ENCODE assay signal across 20 cellular contexts in genomic region chr2:95294579-95295250, GRCh38. TPM values are rescaled to one million over a fixed set of nuclear protein-coding genes. Genes with fewer than 3 reads are reported as not detected.
A peak's percentile ranks its signal among the peaks of the same experiment; 100 is the strongest.
DNase-seq lines count a peak whose midpoint lies in the region; ATAC-seq, FAIRE-seq and TF ChIP-seq lines count a peak whose summit lies in the region.
"Had no signal": no experiment of that assay in that cellular context is flagged by ENCODE, and none has a peak within 500 bp of the region (broad histone marks: within the 10 kb centered on the region; RNA-seq: fewer than 3 reads in every experiment).

No MANE protein-coding gene starts in this region.

- H3K4me3 ChIP-seq in neuronal stem cell (ENCODE audit: low read length in 2 of 2) (no peak overlapping the region), GM23338 (no peak overlapping the region)
- H3K4me3 ChIP-seq: GM23248 had no signal

- DNase-seq in neuronal stem cell (ENCODE audit: low spot score): no peak
- no peak for DNase-seq in GM23338 (ENCODE audit: low spot score)
- no peak for DNase-seq in GM12891 (ENCODE audit: insufficient read length, low spot score)
- DNase-seq in foreskin melanocyte: no peak
- DNase-seq: C1 segment of cervical spinal cord; Calu3; CD4-positive, alpha-beta memory T cell; COR-L47; DMS53; DMS79 treated with DMSO at 0.1 percent for 48 hours; GF-D8; GM23248; H9 had no signal

- no peak overlapping the region for H3K27ac Mint-ChIP-seq in GM23338
- H3K27ac Mint-ChIP-seq: CD4-positive, alpha-beta memory T cell had no signal

- H4K91ac ChIP-seq in neuronal stem cell (ENCODE audit: low read depth, low read length, poor library complexity): no peak overlapping the region

- H3K14ac ChIP-seq in neuronal stem cell (ENCODE audit: low read length): no peak overlapping the region

- H4K8ac ChIP-seq in neuronal stem cell (ENCODE audit: low read depth, low read length): no peak overlapping the region

- peaks cover 15% of the 10 kb centered on the region for H3K36me3 Mint-ChIP-seq in GM23338 (ENCODE audit: low read depth)

- H3K4ac ChIP-seq in neuronal stem cell (ENCODE audit: low read length): no peak overlapping the region

- no peak overlapping the region for H3K4me3 Mint-ChIP-seq in GM23338
- H3K4me3 Mint-ChIP-seq: CD4-positive, alpha-beta memory T cell; H9 had no signal

- no peaks in the 10 kb centered on the region for H4K20me1 ChIP-seq in GM23338 (replicated peaks; ENCODE audit: insufficient read depth)

- H3K18ac ChIP-seq in neuronal stem cell (ENCODE audit: low read length): peak overlapping the region; percentile 84

- no peaks in the 10 kb centered on the region for H3K79me1 ChIP-seq in neuronal stem cell (ENCODE audit: low read depth, low read length)

- H2BK12ac ChIP-seq in neuronal stem cell (ENCODE audit: low read length): no peak overlapping the region

- H3K27ac ChIP-seq in angular gyrus (ENCODE audit: low read depth, low read length): peak overlapping the region; percentile 78
- H3K27ac ChIP-seq in neuronal stem cell (replicated peaks; ENCODE audit: low read length): no peak overlapping the region
- H3K27ac ChIP-seq in GM23338 (ENCODE audit: low read depth): no peak overlapping the region
- H3K27ac ChIP-seq: GM23248 had no signal

- no peak overlapping the region for H3K9ac ChIP-seq in neuronal stem cell (ENCODE audit: low read depth, low read length, poor library complexity)
- H3K9ac ChIP-seq: GM23248 had no signal

- WGBS in neuronal stem cell (ENCODE audit: extremely low coverage in 2 of 2, insufficient read length in 2 of 2, insufficient replicate concordance in 1 of 2), 2 donors: no CpG with 5 or more reads among the region's 19 CpGs

- H3K4me2 ChIP-seq in neuronal stem cell (ENCODE audit: insufficient read depth, low read length, poor library complexity, severe bottlenecking): no peak overlapping the region
- H3K4me2 ChIP-seq in GM23338: no peak overlapping the region

- H3K27me3 ChIP-seq in neuronal stem cell (ENCODE audit: control insufficient read depth in 3 of 3, insufficient read depth in 3 of 3, low read depth in 1 of 3, low read length in 3 of 3) (peaks cover 0 to 20% (median 0%) of the 10 kb centered on the region in 3 experiments), GM23338 (ENCODE audit: insufficient read depth) (no peaks in the 10 kb centered on the region)

- H2AFZ ChIP-seq in neuronal stem cell (ENCODE audit: low read length) (no peak overlapping the region), GM23338 (no peak overlapping the region)
- H2AFZ ChIP-seq: GM23248 had no signal

- peaks cover 20% of the 10 kb centered on the region for H3K9me3 Mint-ChIP-seq in GM23338

- H3K79me2 ChIP-seq in GM23338 (replicated peaks; ENCODE audit: insufficient read depth): no peaks in the 10 kb centered on the region

- H3K36me3 ChIP-seq in neuronal stem cell (replicated peaks in 1 of 2; ENCODE audit: control insufficient read depth in 2 of 2, insufficient read depth in 2 of 2, low read length in 2 of 2): no peaks in the 10 kb centered on the region
- no peaks in the 10 kb centered on the region for H3K36me3 ChIP-seq in GM23338 (ENCODE audit: insufficient read depth)

- no peak for TF ChIP-seq POLR2A in GM12891 (IDR thresholded peaks at IDR 0.05; ENCODE audit: low read depth, low read length)

- H3F3A ChIP-seq in GM23338 (replicated peaks; ENCODE audit: low read depth): no peaks in the 10 kb centered on the region

- H2AK5ac ChIP-seq in neuronal stem cell (ENCODE audit: low read depth, low read length): peak overlapping the region; percentile 74

- ATAC-seq in esophagus mucosa: peak; percentile 23
- ATAC-seq in GM23338: no peak
- ATAC-seq in GM18861 (IDR thresholded peaks at IDR 0.05; ENCODE audit: unreplicated experiment): no peak
- ATAC-seq: HCT116 had no signal

- peaks cover 4 to 10% of the 10 kb centered on the region in 2 donors for H3K9me3 ChIP-seq in neuronal stem cell (replicated peaks in 1 of 2; ENCODE audit: control insufficient read depth in 2 of 2, insufficient read depth in 1 of 2, low read depth in 1 of 2, low read length in 2 of 2)

- H2BK15ac ChIP-seq in neuronal stem cell (ENCODE audit: low read length): peak overlapping the region; percentile 63

- H3K4me1 ChIP-seq in neuronal stem cell (ENCODE audit: control insufficient read depth in 2 of 2, insufficient read depth in 1 of 2, low read depth in 1 of 2, low read length in 2 of 2) (peaks cover 5 to 17% of the 10 kb centered on the region in 2 donors), GM23338 (ENCODE audit: insufficient read depth) (peaks cover 12% of the 10 kb centered on the region; the same call in 1 of the 2 replicates)

- no peak overlapping the region for H3K23ac ChIP-seq in neuronal stem cell (ENCODE audit: low read depth, low read length, poor library complexity)

- H3K27me3 Mint-ChIP-seq in GM23338 (ENCODE audit: insufficient read depth, low read depth, poor library complexity): peaks cover 12% of the 10 kb centered on the region

- H2BK120ac ChIP-seq in neuronal stem cell (ENCODE audit: low read depth, low read length): no peak overlapping the region

- no peak overlapping the region for H2BK5ac ChIP-seq in neuronal stem cell (ENCODE audit: low read length)

- FAIRE-seq in GM12891 (lab: Jason Lieb, UNC): no peak
- FAIRE-seq: GM12892, GM19239 had no signal

- no peak for TF ChIP-seq CTCF in GM23338 (conservative IDR thresholded peaks at IDR 0.05; ENCODE audit: low read depth in 2 of 2)

- no peaks in the 10 kb centered on the region for H3K9me2 ChIP-seq in GM23338 (ENCODE audit: insufficient read depth)

- H3K4me1 Mint-ChIP-seq in GM23338: peaks cover 21% of the 10 kb centered on the region
- H3K4me1 Mint-ChIP-seq: CD4-positive, alpha-beta memory T cell had no signal

TF ChIP-seq in GM23338, 12 proteins besides CTCF, POLR2A, EP300 and RAD21 (continues in another document):
- TF ChIP-seq EZH2 (IDR thresholded peaks at IDR 0.05; ENCODE audit: low read depth, unreplicated experiment) (no peak), JUNB (IDR thresholded peaks at IDR 0.05; ENCODE audit: unreplicated experiment) (no peak), ZNF331 (CRISPR knock-in tag; IDR thresholded peaks at IDR 0.05; ENCODE audit: low read depth) (no peak)

TF ChIP-seq in GM12891, 5 proteins besides CTCF, POLR2A, EP300 and RAD21:
- TF ChIP-seq TAF1 (IDR thresholded peaks at IDR 0.05; ENCODE audit: low read depth, low read length): no peak
- no peak for TF ChIP-seq SPI1 (IDR thresholded peaks at IDR 0.05; ENCODE audit: low read depth, low read length)
- TF ChIP-seq PAX5 (IDR thresholded peaks at IDR 0.05; ENCODE audit: insufficient read depth, low read length, severe bottlenecking): no peak
- TF ChIP-seq POU2F2 (IDR thresholded peaks at IDR 0.05; ENCODE audit: low read depth, low read length): no peak
- no peak for TF ChIP-seq POLR2AphosphoS5 (IDR thresholded peaks at IDR 0.05; ENCODE audit: low read depth, low read length)

RNA-seq across cellular contexts. Expression of gene KCNIP3, which starts 2.4 kb away (rescaled TPM):
- total RNA-seq in esophagus mucosa: 0.96 TPM
- polyA plus RNA-seq in neuronal stem cell (2013, experiment 1 of 2): 2.7 TPM
- 2.7 TPM for polyA plus RNA-seq in neuronal stem cell (2013, experiment 2 of 2)
- total RNA-seq in GM23338 (2014; rRNA removed; shearing (Covaris generic)): 0.83 and 2.6 TPM in 2 replicates
- polyA plus RNA-seq in GM23338 (2016; fragmentation: Nextera tagmentation; extraction: Ambion mirVana): 0.32 and 0.45 TPM in 2 replicates
- polyA plus RNA-seq in GM12891 (2012; ENCODE audit: low read depth, missing spikeins): not detected
- total RNA-seq: CD4-positive, alpha-beta memory T cell; G401 had no signal
- polyA plus RNA-seq: CD4-positive, alpha-beta memory T cell had no signal

RNA-seq across cellular contexts. Expression of gene PROM2, which starts 20.5 kb away (rescaled TPM):
- total RNA-seq in esophagus mucosa: 100 TPM
- 1.5 TPM for polyA plus RNA-seq in neuronal stem cell (2013, experiment 1 of 2)
- 0.83 TPM for polyA plus RNA-seq in neuronal stem cell (2013, experiment 2 of 2)
- total RNA-seq in GM23338 (2014; rRNA removed; shearing (Covaris generic)): 2.2 TPM in 2 replicates
- 1.1 and 2.1 TPM in 2 replicates for polyA plus RNA-seq in GM23338 (2016; fragmentation: Nextera tagmentation; extraction: Ambion mirVana)
- polyA plus RNA-seq in GM12891 (2012; ENCODE audit: low read depth, missing spikeins): not detected
- polyA plus RNA-seq: CD4-positive, alpha-beta memory T cell had no signal

Comparison
In these comparisons a context has a peak if more than half of its experiments do, and no peak if none do; other contexts are left out.
1. RNA of gene PROM2, which starts 20.5 kb away (total RNA-seq): 100 TPM in esophagus mucosa (single experiment); 2.2 TPM in GM23338; every median in the first group is over 10 times any median in the second.